Comparison of ENCODE assay signal across 1 cellular context in genomic region chr3:109642042-109642441, GRCh38.
A peak's percentile ranks its signal among the peaks of the same experiment; 100 is the strongest.
TF ChIP-seq lines count a peak whose summit lies in the region.

No MANE protein-coding gene starts in this region.

TF ChIP-seq in SK-N-SH, 30 proteins besides CTCF, POLR2A, EP300 and RAD21 (continued from another document):
- TF ChIP-seq, protein P1, sequence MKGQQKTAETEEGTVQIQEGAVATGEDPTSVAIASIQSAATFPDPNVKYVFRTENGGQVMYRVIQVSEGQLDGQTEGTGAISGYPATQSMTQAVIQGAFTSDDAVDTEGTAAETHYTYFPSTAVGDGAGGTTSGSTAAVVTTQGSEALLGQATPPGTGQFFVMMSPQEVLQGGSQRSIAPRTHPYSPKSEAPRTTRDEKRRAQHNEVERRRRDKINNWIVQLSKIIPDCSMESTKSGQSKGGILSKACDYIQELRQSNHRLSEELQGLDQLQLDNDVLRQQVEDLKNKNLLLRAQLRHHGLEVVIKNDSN (IDR thresholded peaks at IDR 0.05; ENCODE audit: borderline replicate concordance, low read depth), result no peak
- TF ChIP-seq POLR2AphosphoS5 (IDR thresholded peaks at IDR 0.05; ENCODE audit: low read depth, low read length) (peak; percentile 60; the same call in 1 of the 2 replicates), FOXM1 (IDR thresholded peaks at IDR 0.05; ENCODE audit: low read depth) (no peak), YY1 (IDR thresholded peaks at IDR 0.05; ENCODE audit: low read depth) (no peak), SMC3 (IDR thresholded peaks at IDR 0.05; ENCODE audit: low read depth, low read length) (no peak), USF2 (IDR thresholded peaks at IDR 0.05; ENCODE audit: borderline replicate concordance, low read depth, low read length) (no peak), GATA2 (CRISPR knock-in tag; IDR thresholded peaks at IDR 0.05) (no peak), MAX (IDR thresholded peaks at IDR 0.05; ENCODE audit: low read depth) (no peak), TCF12 (IDR thresholded peaks at IDR 0.05) (peak; percentile 89), EZH2phosphoT487 (IDR thresholded peaks at IDR 0.05; ENCODE audit: borderline replicate concordance, low read depth) (no peak), TAF1 (IDR thresholded peaks at IDR 0.05; ENCODE audit: borderline replicate concordance, low read depth, low read length) (no peak), REST (IDR thresholded peaks at IDR 0.05; ENCODE audit: low read depth, low read length) (no peak), NFIC (IDR thresholded peaks at IDR 0.05; ENCODE audit: borderline replicate concordance) (peak; percentile 64; the same call in 1 of the 2 replicates), GABPA (IDR thresholded peaks at IDR 0.05; ENCODE audit: low read depth) (no peak), JUND (IDR thresholded peaks at IDR 0.05) (peak; percentile 84), CHD2 (IDR thresholded peaks at IDR 0.05; ENCODE audit: low read length, partially characterized antibody) (no peak)
- TF ChIP-seq, protein P2, sequence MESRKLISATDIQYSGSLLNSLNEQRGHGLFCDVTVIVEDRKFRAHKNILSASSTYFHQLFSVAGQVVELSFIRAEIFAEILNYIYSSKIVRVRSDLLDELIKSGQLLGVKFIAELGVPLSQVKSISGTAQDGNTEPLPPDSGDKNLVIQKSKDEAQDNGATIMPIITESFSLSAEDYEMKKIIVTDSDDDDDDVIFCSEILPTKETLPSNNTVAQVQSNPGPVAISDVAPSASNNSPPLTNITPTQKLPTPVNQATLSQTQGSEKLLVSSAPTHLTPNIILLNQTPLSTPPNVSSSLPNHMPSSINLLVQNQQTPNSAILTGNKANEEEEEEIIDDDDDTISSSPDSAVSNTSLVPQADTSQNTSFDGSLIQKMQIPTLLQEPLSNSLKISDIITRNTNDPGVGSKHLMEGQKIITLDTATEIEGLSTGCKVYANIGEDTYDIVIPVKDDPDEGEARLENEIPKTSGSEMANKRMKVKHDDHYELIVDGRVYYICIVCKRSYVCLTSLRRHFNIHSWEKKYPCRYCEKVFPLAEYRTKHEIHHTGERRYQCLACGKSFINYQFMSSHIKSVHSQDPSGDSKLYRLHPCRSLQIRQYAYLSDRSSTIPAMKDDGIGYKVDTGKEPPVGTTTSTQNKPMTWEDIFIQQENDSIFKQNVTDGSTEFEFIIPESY (IDR thresholded peaks at IDR 0.05; ENCODE audit: borderline replicate concordance, low read depth), result peak; percentile 61; the same call in 1 of the 2 replicates
TF ChIP-seq in SK-N-SH: peak in this region for 10.
